ENCODE assay signal across 30 cellular contexts in genomic region chr10:111109506-111110242, GRCh38. TPM values are rescaled to one million over a fixed set of nuclear protein-coding genes. Genes with fewer than 3 reads are reported as not detected.
A peak's percentile ranks its signal among the peaks of the same experiment; 100 is the strongest.
DNase-seq lines count a peak whose midpoint lies in the region; TF ChIP-seq lines count a peak whose summit lies in the region.
"Had no signal": no experiment of that assay in that cellular context is flagged by ENCODE, and none has a peak within 500 bp of the region (broad histone marks: within the 10 kb centered on the region; RNA-seq: fewer than 3 reads in every experiment).

No MANE protein-coding gene starts in this region.

- no peaks in the 10 kb centered on the region for H3K9me3 ChIP-seq in prostate gland
- H3K9me3 ChIP-seq: heart left ventricle, upper lobe of left lung had no signal

- DNase-seq in NCI-H748 (lab: John Stamatoyannopoulos, UW; ENCODE audit: unreplicated experiment) (peak; percentile 19), NCI-H748 treated with DMSO at 0.1 percent for 48 hours (lab: John Stamatoyannopoulos, UW) (no peak), OCI-M1 (lab: John Stamatoyannopoulos, UW) (peak; percentile 55), left kidney (ENCODE audit: low read depth, low spot score) (peak; percentile 24), COLO668 (lab: John Stamatoyannopoulos, UW; ENCODE audit: unreplicated experiment) (no peak), prostate gland (ENCODE audit: low spot score) (no peak), NK-92 (lab: John Stamatoyannopoulos, UW; ENCODE audit: unreplicated experiment) (no peak)
- DNase-seq: activated CD4-positive, alpha-beta T cell treated with anti-CD3 and anti-CD28 coated beads for 36 hours; activated CD8-positive, alpha-beta T cell treated with anti-CD3 and anti-CD28 coated beads, Interleukin-2, amount 10 ng/mL, durations not matched to agents 7 days and 5 days; activated naive CD8-positive, alpha-beta T cell treated with anti-CD3 and anti-CD28 coated beads for 36 hours; CD8-positive, alpha-beta T cell; DMS79; foreskin fibroblast; GDM1; H9; heart left ventricle; kidney glomerular epithelial cell; NCI-H187 treated with DMSO at 0.1 percent for 48 hours; RPMI8226; stimulated activated CD4-positive, alpha-beta T cell treated with anti-CD3 and anti-CD28 coated beads, Interleukin-4, amount 100 ng/mL, for 24 hours; substantia nigra; upper lobe of left lung had no signal

- H3K36me3 ChIP-seq in prostate gland: no peaks in the 10 kb centered on the region
- H3K36me3 ChIP-seq: heart left ventricle, upper lobe of left lung had no signal

- intact Hi-C loops in prostate gland (cut with DNase I): no loop called here

- TF ChIP-seq CTCF in prostate gland (IDR thresholded peaks at IDR 0.05): no peak

- TF ChIP-seq RAD21 in Ishikawa (IDR thresholded peaks at IDR 0.05; ENCODE audit: low read depth): no peak

- H3K27ac ChIP-seq in prostate gland: no peak overlapping the region
- H3K27ac ChIP-seq: coronary artery, heart left ventricle, KMS-11, SK-N-MC, upper lobe of left lung had no signal

- H3K27me3 ChIP-seq in prostate gland (replicated peaks; ENCODE audit: insufficient read depth): no peaks in the 10 kb centered on the region
- H3K27me3 ChIP-seq: upper lobe of left lung had no signal

- 30% methylated on average over 8 of the region's 8 CpGs for WGBS in prostate gland

- H3K4me1 ChIP-seq in prostate gland (replicated peaks): no peaks in the 10 kb centered on the region
- H3K4me1 ChIP-seq: heart left ventricle, upper lobe of left lung had no signal

- no peak for TF ChIP-seq EP300 in Ishikawa (IDR thresholded peaks at IDR 0.05; ENCODE audit: borderline replicate concordance)

- H3K4me3 ChIP-seq in prostate gland: no peak overlapping the region
- H3K4me3 ChIP-seq: coronary artery, heart left ventricle, lung, SK-N-MC, upper lobe of left lung had no signal

- TF ChIP-seq POLR2A in prostate gland (IDR thresholded peaks at IDR 0.05): no peak

TF ChIP-seq in Ishikawa, 13 proteins besides CTCF, POLR2A, EP300 and RAD21:
- TF ChIP-seq TCF12 (IDR thresholded peaks at IDR 0.05; ENCODE audit: low read depth) (no peak), EGR1 (IDR thresholded peaks at IDR 0.05) (no peak), NFIC (IDR thresholded peaks at IDR 0.05) (peak; percentile 51; the same call in 1 of the 2 replicates)
- TF ChIP-seq, protein P1, sequence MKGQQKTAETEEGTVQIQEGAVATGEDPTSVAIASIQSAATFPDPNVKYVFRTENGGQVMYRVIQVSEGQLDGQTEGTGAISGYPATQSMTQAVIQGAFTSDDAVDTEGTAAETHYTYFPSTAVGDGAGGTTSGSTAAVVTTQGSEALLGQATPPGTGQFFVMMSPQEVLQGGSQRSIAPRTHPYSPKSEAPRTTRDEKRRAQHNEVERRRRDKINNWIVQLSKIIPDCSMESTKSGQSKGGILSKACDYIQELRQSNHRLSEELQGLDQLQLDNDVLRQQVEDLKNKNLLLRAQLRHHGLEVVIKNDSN (IDR thresholded peaks at IDR 0.05): no peak

RNA-seq across cellular contexts. Expression of gene ADRA2A, which starts 32.8 kb away (rescaled TPM):
- total RNA-seq in prostate gland: 10 to 100 TPM in 1 of 2 donors, under 1 TPM in 1; 0.41 to 12.3 TPM
- total RNA-seq: A673; activated CD4-positive, alpha-beta T cell treated with anti-CD3 and anti-CD28 coated beads for 36 hours; activated CD8-positive, alpha-beta T cell treated with anti-CD3 and anti-CD28 coated beads, Interleukin-2, amount 10 ng/mL, durations not matched to agents 7 days and 5 days; activated naive CD8-positive, alpha-beta T cell treated with anti-CD3 and anti-CD28 coated beads for 36 hours; CD8-positive, alpha-beta T cell; NCI-H460; osteocyte had no signal

Comparison
In these comparisons a context has a peak if more than half of its experiments do, and no peak if none do; other contexts are left out.
1. DNase-seq: peak in NCI-H748 (single experiment), OCI-M1 (single experiment) and left kidney (single experiment); none in NCI-H748 treated with DMSO at 0.1 percent for 48 hours (single experiment), COLO668 (single experiment), prostate gland (single experiment) and NK-92 (single experiment).